In the genomic region with DNA sequence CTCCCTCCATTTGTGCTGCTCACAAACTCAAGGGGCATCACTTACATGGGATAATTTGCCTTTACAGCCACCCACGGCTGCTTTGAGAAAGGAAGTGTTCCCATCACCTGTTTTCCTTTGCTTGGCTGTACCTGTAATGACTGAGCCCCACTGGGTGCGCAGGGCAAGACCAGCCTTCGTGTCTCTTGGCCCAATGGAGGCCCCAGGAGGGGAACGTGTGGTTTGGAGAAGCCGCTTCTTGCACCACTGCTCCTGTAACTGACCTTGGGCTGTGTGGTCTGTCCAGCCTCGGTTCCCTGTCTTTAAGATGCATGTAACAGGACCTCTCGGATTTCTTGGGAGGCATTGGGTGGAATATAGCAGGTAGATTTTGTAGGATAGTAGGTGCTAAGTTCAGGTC, we compare ENCODE assay signal across 22 cellular contexts. TPM values are rescaled to one million over a fixed set of nuclear protein-coding genes. Genes with fewer than 3 reads are reported as not detected.
A peak's percentile ranks its signal among the peaks of the same experiment; 100 is the strongest.
DNase-seq lines count a peak whose midpoint lies in the region; ATAC-seq and TF ChIP-seq lines count a peak whose summit lies in the region.
"Had no signal": no experiment of that assay in that cellular context is flagged by ENCODE, and none has a peak within 500 bp of the region (broad histone marks: within the 10 kb centered on the region; RNA-seq: fewer than 3 reads in every experiment).

No MANE protein-coding gene starts in this region.

- H3K36me3 ChIP-seq in BLaER1 (peaks cover 21% of the 10 kb centered on the region; the same call in 1 of the 2 replicates), spleen (no peaks in the 10 kb centered on the region)
- H3K36me3 ChIP-seq: ovary had no signal

- peaks cover 100% of the 10 kb centered on the region for H3K4me1 ChIP-seq in BLaER1
- peaks cover 20 to 39% (median 33%) of the 10 kb centered on the region in 6 donors for H3K4me1 ChIP-seq in spleen

- 34 to 63% (median 49%) methylated on average over 7 of the region's 7 CpGs for WGBS in spleen, 5 donors

- ATAC-seq in CD4-positive, alpha-beta T cell (ENCODE audit: poor library complexity), result no peak
- ATAC-seq: activated CD4-positive, CD25-positive, alpha-beta regulatory T cell treated with anti-CD3 and anti-CD28 coated beads, Interleukin-2, amount 50 U/mL, for 24 hours; activated CD8-positive, alpha-beta T cell treated with anti-CD3 and anti-CD28 coated beads, Interleukin-2, amount 10 ng/mL, durations not matched to agents 7 days and 5 days; natural killer cell treated with Interleukin-12 subunit alpha and Interleukin-12 subunit beta and Interleukin-15 and Interleukin-18, amount 100 ng/mL, for 72 hours; Panc1 had no signal

- H3K27me3 ChIP-seq in BLaER1 (no peaks in the 10 kb centered on the region), spleen (replicated peaks in 1 of 7) (no peaks in the 10 kb centered on the region)
- H3K27me3 ChIP-seq in CD4-positive, alpha-beta T cell (ENCODE audit: control insufficient read depth, insufficient read depth, low read length), result no peaks in the 10 kb centered on the region
- H3K27me3 ChIP-seq: ovary had no signal

- H4K20me1 ChIP-seq in BLaER1, result peaks cover 100% of the 10 kb centered on the region

- H3K36me3 Mint-ChIP-seq in CD4-positive, alpha-beta T cell (ENCODE audit: low read depth), result no peaks in the 10 kb centered on the region
- H3K36me3 Mint-ChIP-seq in mesothelial cell of epicardium, result no peaks in the 10 kb centered on the region
- H3K36me3 Mint-ChIP-seq: activated naive CD4-positive, alpha-beta T cell treated with anti-CD3 and anti-CD28 coated beads, Interleukin-2, amount 50 U/mL, for 24 hours; natural killer cell treated with Interleukin-12 subunit alpha and Interleukin-12 subunit beta and Interleukin-15 and Interleukin-18, amount 100 ng/mL, for 72 hours had no signal

- no peaks in the 10 kb centered on the region for H3K27me3 Mint-ChIP-seq in CD4-positive, alpha-beta T cell
- H3K27me3 Mint-ChIP-seq in mesothelial cell of epicardium (ENCODE audit: low read depth), result peaks cover 4% of the 10 kb centered on the region
- H3K27me3 Mint-ChIP-seq: activated naive CD4-positive, alpha-beta T cell treated with anti-CD3 and anti-CD28 coated beads, Interleukin-2, amount 50 U/mL, for 24 hours; CD4-positive, CD25-positive, alpha-beta regulatory T cell had no signal

- peak overlapping the region; percentile 59; the same call in 1 of the 2 replicates for H3K9ac ChIP-seq in BLaER1
- H3K9ac ChIP-seq: KMS-11 had no signal

- TF ChIP-seq POLR2A in spleen (IDR thresholded peaks at IDR 0.05), result no peak

- no peak overlapping the region for H3K4me3 Mint-ChIP-seq in CD4-positive, alpha-beta T cell
- no peak overlapping the region for H3K4me3 Mint-ChIP-seq in mesothelial cell of epicardium
- H3K4me3 Mint-ChIP-seq: activated CD8-positive, alpha-beta T cell treated with anti-CD3 and anti-CD28 coated beads, Interleukin-2, amount 10 ng/mL, durations not matched to agents 7 days and 5 days; activated naive CD4-positive, alpha-beta T cell treated with anti-CD3 and anti-CD28 coated beads, Interleukin-2, amount 50 U/mL, for 24 hours; activated T-helper 1 cell treated with anti-CD3 and anti-CD28 coated beads, Interleukin-12 subunit alpha, Interleukin-12 subunit beta, Interleukin-2, Interleukin-4 antibody, amounts not matched to agents 30 ng/mL and 10 ng/mL and 1 ng/mL, durations not matched to agents 14 hours and 24 hours and 36 hours; central memory CD8-positive, alpha-beta T cell; natural killer cell treated with Interleukin-12 subunit alpha and Interleukin-12 subunit beta and Interleukin-15 and Interleukin-18, amount 100 ng/mL, for 72 hours had no signal

- H3K27ac Mint-ChIP-seq in CD4-positive, alpha-beta T cell, result peak overlapping the region; percentile 21
- no peak overlapping the region for H3K27ac Mint-ChIP-seq in mesothelial cell of epicardium
- H3K27ac Mint-ChIP-seq: activated CD8-positive, alpha-beta T cell treated with anti-CD3 and anti-CD28 coated beads, Interleukin-2, amount 10 ng/mL, durations not matched to agents 7 days and 5 days; activated naive CD4-positive, alpha-beta T cell treated with anti-CD3 and anti-CD28 coated beads, Interleukin-2, amount 50 U/mL, for 24 hours; activated T-helper 1 cell treated with anti-CD3 and anti-CD28 coated beads, Interleukin-12 subunit alpha, Interleukin-12 subunit beta, Interleukin-2, Interleukin-4 antibody, amounts not matched to agents 30 ng/mL and 10 ng/mL and 1 ng/mL, durations not matched to agents 14 hours and 24 hours and 36 hours; natural killer cell treated with Interleukin-12 subunit alpha and Interleukin-12 subunit beta and Interleukin-15 and Interleukin-18, amount 100 ng/mL, for 72 hours had no signal

- intact Hi-C loops in CD4-positive, alpha-beta T cell (cut with DNase I, micrococcal nuclease), result no loop called here
- intact Hi-C loops in spleen (cut with DNase I; ENCODE audit: low total_unique reads), result no loop called here

- TF ChIP-seq CTCF in CD4-positive, alpha-beta T cell (IDR thresholded peaks at IDR 0.05), result no peak
- TF ChIP-seq CTCF in spleen (IDR thresholded peaks at IDR 0.05 in 8 of 11, conservative IDR thresholded peaks at IDR 0.05 in 3 of 11) (no peak), mesothelial cell of epicardium (IDR thresholded peaks at IDR 0.05; ENCODE audit: unreplicated experiment) (no peak)

- POLR2A ChIA-PET in CD4-positive, alpha-beta T cell (lab: Charles Lee), result no interaction called here

- 0 out of 2 replicates have a peak overlapping the region, but pooled peaks have one; percentile 68 for H3K27ac ChIP-seq in BLaER1
- no peak overlapping the region for H3K27ac ChIP-seq in CD4-positive, alpha-beta T cell (ENCODE audit: low read depth, low read length)
- H3K27ac ChIP-seq in spleen, result peak overlapping the region; percentile 42 to 82 (median 66)
- H3K27ac ChIP-seq: epithelial cell of prostate, KMS-11, ovary had no signal

- H3K9me3 ChIP-seq in BLaER1 (no peaks in the 10 kb centered on the region), spleen (no peaks in the 10 kb centered on the region)
- H3K9me3 ChIP-seq in CD4-positive, alpha-beta T cell (ENCODE audit: control insufficient read depth, low read length), result no peaks in the 10 kb centered on the region
- H3K9me3 ChIP-seq: ovary had no signal

- H3K9me3 Mint-ChIP-seq in CD4-positive, alpha-beta T cell, result no peaks in the 10 kb centered on the region
- H3K9me3 Mint-ChIP-seq in mesothelial cell of epicardium, result no peaks in the 10 kb centered on the region
- H3K9me3 Mint-ChIP-seq: activated naive CD4-positive, alpha-beta T cell treated with anti-CD3 and anti-CD28 coated beads, Interleukin-2, amount 50 U/mL, for 24 hours; activated T-helper 1 cell treated with anti-CD3 and anti-CD28 coated beads, Interleukin-12 subunit alpha, Interleukin-12 subunit beta, Interleukin-2, Interleukin-4 antibody, amounts not matched to agents 30 ng/mL and 10 ng/mL and 1 ng/mL, durations not matched to agents 14 hours and 24 hours and 36 hours; CD4-positive, CD25-positive, alpha-beta regulatory T cell; central memory CD8-positive, alpha-beta T cell; natural killer cell treated with Interleukin-12 subunit alpha and Interleukin-12 subunit beta and Interleukin-15 and Interleukin-18, amount 100 ng/mL, for 72 hours had no signal

- peak in 1 of 10 experiments; percentile 23 for DNase-seq in CD4-positive, alpha-beta T cell
- DNase-seq in islet precursor cell (peak; percentile 45), spleen (no peak), Ammon's horn (ENCODE audit: low spot score) (no peak), NCI-H526 (lab: John Stamatoyannopoulos, UW) (no peak), mesothelial cell of epicardium (ENCODE audit: low spot score in 2 of 2, unreplicated experiment in 2 of 2) (no peak)
- DNase-seq: activated CD8-positive, alpha-beta T cell treated with anti-CD3 and anti-CD28 coated beads, Interleukin-2, amount 10 ng/mL, durations not matched to agents 7 days and 5 days; aorta; NCI-H1436 treated with DMSO at 0.1 percent for 48 hours; NCI-H524; ovary; SIG-M5 had no signal

- peaks cover 28% of the 10 kb centered on the region for H3K4me1 Mint-ChIP-seq in CD4-positive, alpha-beta T cell (ENCODE audit: low read depth)
- H3K4me1 Mint-ChIP-seq in mesothelial cell of epicardium, result peaks cover 37% of the 10 kb centered on the region

- H3K4me2 ChIP-seq in BLaER1, result peak overlapping the region; percentile 97
- H3K4me2 ChIP-seq: KMS-11 had no signal

- CTCF ChIA-PET in CD4-positive, alpha-beta T cell (lab: Charles Lee), result no interaction called here

- H3K4me3 ChIP-seq in BLaER1, result no peak overlapping the region
- no peak overlapping the region for H3K4me3 ChIP-seq in spleen
- H3K4me3 ChIP-seq: ovary had no signal

RNA-seq across cellular contexts. Expression of gene LDLRAD4, which starts 41.1 kb away (rescaled TPM):
- total RNA-seq in CD4-positive, alpha-beta T cell, result 10 to 100 TPM; 51.9 to 52.7 TPM
- total RNA-seq in spleen, result 10 to 100 TPM; 34.2 to 80.8 (median 57.8) TPM
- polyA plus RNA-seq in spleen, result 1 to 10 TPM; 4.5 to 6.2 (median 5.2) TPM
- 26.2 to 29.7 TPM (median 29.2 TPM) in 3 replicates for total RNA-seq in mesothelial cell of epicardium
